ENCODE assay signal across 19 cellular contexts in genomic region chr14:91261986-91262549, GRCh38. TPM values are rescaled to one million over a fixed set of nuclear protein-coding genes. Genes with fewer than 3 reads are reported as not detected.
DNase-seq lines count a peak whose midpoint lies in the region; ATAC-seq and TF ChIP-seq lines count a peak whose summit lies in the region.
"Had no signal": no experiment of that assay in that cellular context is flagged by ENCODE, and none has a peak within 500 bp of the region (broad histone marks: within the 10 kb centered on the region; RNA-seq: fewer than 3 reads in every experiment).

No MANE protein-coding gene starts in this region.

- H3K4me1 Mint-ChIP-seq in T-helper 1 cell treated with Interleukin-12 subunit alpha and Interleukin-12 subunit beta and Interleukin-4 antibody, amounts not matched to agents 30 μg/mL and 1 μg/mL, for 36 hours (ENCODE audit: low read depth): peaks cover 52% of the 10 kb centered on the region
- peaks cover 38 to 74% (median 58%) of the 10 kb centered on the region in 4 donors for H3K4me1 Mint-ChIP-seq in CD4-positive, alpha-beta memory T cell
- peaks cover 39% of the 10 kb centered on the region for H3K4me1 Mint-ChIP-seq in activated T-helper 17 cell treated with anti-CD3 and anti-CD28 coated beads, Interleukin-2, amount 50 U/mL, for 72 hours

- no peak overlapping the region for H3K4me3 ChIP-seq in CD4-positive, alpha-beta memory T cell (ENCODE audit: low read length in 2 of 2)
- H3K4me3 ChIP-seq in left lung: no peak overlapping the region
- H3K4me3 ChIP-seq in BE2C (ENCODE audit: low read depth, low read length): no peak overlapping the region
- H3K4me3 ChIP-seq: SK-N-MC had no signal

- H3K4me3 Mint-ChIP-seq in T-helper 1 cell treated with Interleukin-12 subunit alpha and Interleukin-12 subunit beta and Interleukin-4 antibody, amounts not matched to agents 30 μg/mL and 1 μg/mL, for 36 hours: no peak overlapping the region
- peak overlapping the region in 1 of 8 donors; percentile 45 for H3K4me3 Mint-ChIP-seq in CD4-positive, alpha-beta memory T cell
- H3K4me3 Mint-ChIP-seq in activated T-helper 17 cell treated with anti-CD3 and anti-CD28 coated beads, Interleukin-2, amount 50 U/mL, for 72 hours: no peak overlapping the region
- H3K4me3 Mint-ChIP-seq: B cell; CD8-positive, alpha-beta T cell; HFFc6 had no signal

- H3K27me3 ChIP-seq in CD4-positive, alpha-beta memory T cell (ENCODE audit: insufficient read depth, low read length): no peaks in the 10 kb centered on the region
- peaks cover 0 to 26% of the 10 kb centered on the region in 2 donors for H3K27me3 ChIP-seq in left lung
- no peaks in the 10 kb centered on the region; the same call in 1 of the 2 replicates for H3K27me3 ChIP-seq in BE2C

- H3K36me3 Mint-ChIP-seq in T-helper 1 cell treated with Interleukin-12 subunit alpha and Interleukin-12 subunit beta and Interleukin-4 antibody, amounts not matched to agents 30 μg/mL and 1 μg/mL, for 36 hours (ENCODE audit: low read depth): peaks cover 18% of the 10 kb centered on the region
- no peaks in the 10 kb centered on the region for H3K36me3 Mint-ChIP-seq in CD4-positive, alpha-beta memory T cell
- peaks cover 4% of the 10 kb centered on the region for H3K36me3 Mint-ChIP-seq in activated T-helper 17 cell treated with anti-CD3 and anti-CD28 coated beads, Interleukin-2, amount 50 U/mL, for 72 hours (ENCODE audit: low read depth)
- H3K36me3 Mint-ChIP-seq: CD8-positive, alpha-beta T cell had no signal

- peak overlapping the region; percentile 39 for H3K27ac Mint-ChIP-seq in T-helper 1 cell treated with Interleukin-12 subunit alpha and Interleukin-12 subunit beta and Interleukin-4 antibody, amounts not matched to agents 30 μg/mL and 1 μg/mL, for 36 hours
- peak overlapping the region; percentile 42 to 97 (median 78) for H3K27ac Mint-ChIP-seq in CD4-positive, alpha-beta memory T cell
- H3K27ac Mint-ChIP-seq in activated T-helper 17 cell treated with anti-CD3 and anti-CD28 coated beads, Interleukin-2, amount 50 U/mL, for 72 hours: peak overlapping the region; percentile 71
- H3K27ac Mint-ChIP-seq: B cell; CD8-positive, alpha-beta T cell; HFFc6 had no signal

- H3K9me3 ChIP-seq in CD4-positive, alpha-beta memory T cell (ENCODE audit: control insufficient read depth in 1 of 2, low read length in 2 of 2): no peaks in the 10 kb centered on the region
- H3K9me3 ChIP-seq in left lung (no peaks in the 10 kb centered on the region), BE2C (no peaks in the 10 kb centered on the region)

- no peak for ATAC-seq in activated T-helper 17 cell treated with anti-CD3 and anti-CD28 coated beads, Interleukin-2, amount 50 U/mL, for 72 hours (replicated peaks)
- ATAC-seq in left lung: peak; percentile 28
- ATAC-seq: CD8-positive, alpha-beta T cell had no signal

- intact Hi-C loops in CD4-positive, alpha-beta memory T cell (cut with micrococcal nuclease): no loop called here
- intact Hi-C loops in left lung (cut with DNase I): no loop called here

- H3K4me1 ChIP-seq in CD4-positive, alpha-beta memory T cell (ENCODE audit: insufficient read depth, low read length): peaks cover 62% of the 10 kb centered on the region
- H3K4me1 ChIP-seq in left lung (peaks cover 0 to 20% of the 10 kb centered on the region in 2 donors), BE2C (peaks cover 12% of the 10 kb centered on the region)

- no peaks in the 10 kb centered on the region for H3K36me3 ChIP-seq in CD4-positive, alpha-beta memory T cell (ENCODE audit: insufficient read depth, low read length)
- H3K36me3 ChIP-seq in left lung: no peaks in the 10 kb centered on the region
- no peaks in the 10 kb centered on the region for H3K36me3 ChIP-seq in BE2C

- DNase-seq in T-helper 1 cell: no peak
- DNase-seq in CD4-positive, alpha-beta memory T cell: no peak
- DNase-seq in left lung: no peak
- no peak for DNase-seq in stimulated activated CD8-positive, alpha-beta memory T cell treated with anti-CD3 and anti-CD28 coated beads, Interleukin-4, amount 100 ng/mL, for 48 hours
- no peak for DNase-seq in BE2C
- DNase-seq: CD8-positive, alpha-beta T cell; DMS79; HFFc6; Karpas-422; NCI-H1092; NCI-H146; NCI-H2081 treated with DMSO at 0.1 percent for 48 hours; NCI-H510A treated with DMSO at 0.1 percent for 48 hours; NCI-H774; Right ventricle myocardium superior had no signal

- TF ChIP-seq CTCF in left lung (IDR thresholded peaks at IDR 0.05) (no peak), BE2C (IDR thresholded peaks at IDR 0.05; ENCODE audit: low read depth, low read length) (no peak)

- no peaks in the 10 kb centered on the region for H3K27me3 Mint-ChIP-seq in T-helper 1 cell treated with Interleukin-12 subunit alpha and Interleukin-12 subunit beta and Interleukin-4 antibody, amounts not matched to agents 30 μg/mL and 1 μg/mL, for 36 hours (ENCODE audit: low read depth)
- no peaks in the 10 kb centered on the region for H3K27me3 Mint-ChIP-seq in CD4-positive, alpha-beta memory T cell
- H3K27me3 Mint-ChIP-seq in activated T-helper 17 cell treated with anti-CD3 and anti-CD28 coated beads, Interleukin-2, amount 50 U/mL, for 72 hours: no peaks in the 10 kb centered on the region

- POLR2A ChIA-PET in CD4-positive, alpha-beta memory T cell (lab: Charles Lee; ENCODE audit: partially characterized antibody): interaction anchor here (1.5 to 6.3 kb wide), 4 partner anchors 12 to 77 kb away, joined by 4 to 124 read pairs (median 30); partner anchors contain the start of gene GPR68

- CTCF ChIA-PET in CD4-positive, alpha-beta memory T cell (lab: Charles Lee; ENCODE audit: partially characterized antibody): interaction anchor here (0.7 to 2.7 kb wide), 5 partner anchors 12 to 359 kb away, joined by 3 to 7 read pairs (median 3); no protein-coding TSS in a partner anchor

- H3K9me3 Mint-ChIP-seq in T-helper 1 cell treated with Interleukin-12 subunit alpha and Interleukin-12 subunit beta and Interleukin-4 antibody, amounts not matched to agents 30 μg/mL and 1 μg/mL, for 36 hours: no peaks in the 10 kb centered on the region
- H3K9me3 Mint-ChIP-seq in CD4-positive, alpha-beta memory T cell: peaks cover 0 to 1% (median 0%) of the 10 kb centered on the region in 8 donors
- no peaks in the 10 kb centered on the region for H3K9me3 Mint-ChIP-seq in activated T-helper 17 cell treated with anti-CD3 and anti-CD28 coated beads, Interleukin-2, amount 50 U/mL, for 72 hours
- H3K9me3 Mint-ChIP-seq: HFFc6 had no signal

- no peak overlapping the region for H3K27ac ChIP-seq in CD4-positive, alpha-beta memory T cell (ENCODE audit: low read depth, low read length)
- no peak overlapping the region for H3K27ac ChIP-seq in left lung
- H3K27ac ChIP-seq: SK-N-MC had no signal

RNA-seq across cellular contexts. Expression of gene GPR68, which starts 17.6 kb away (rescaled TPM):
- total RNA-seq in CD4-positive, alpha-beta memory T cell: 10 to 100 TPM; 10.6 to 10.8 TPM
- 1 to 10 TPM; 3.0 to 8.3 TPM for polyA plus RNA-seq in CD4-positive, alpha-beta memory T cell
- total RNA-seq in activated T-helper 17 cell treated with anti-CD3 and anti-CD28 coated beads, Interleukin-2, amount 50 U/mL, for 72 hours: 10 to 100 TPM; 36.8 to 44.8 TPM
- 1 to 10 TPM; 3.9 to 4.2 TPM for total RNA-seq in left lung
- polyA plus RNA-seq in BE2C (2012; ENCODE audit: insufficient read depth, insufficient read length, low read depth): 25.8 TPM
